In the genomic region with DNA sequence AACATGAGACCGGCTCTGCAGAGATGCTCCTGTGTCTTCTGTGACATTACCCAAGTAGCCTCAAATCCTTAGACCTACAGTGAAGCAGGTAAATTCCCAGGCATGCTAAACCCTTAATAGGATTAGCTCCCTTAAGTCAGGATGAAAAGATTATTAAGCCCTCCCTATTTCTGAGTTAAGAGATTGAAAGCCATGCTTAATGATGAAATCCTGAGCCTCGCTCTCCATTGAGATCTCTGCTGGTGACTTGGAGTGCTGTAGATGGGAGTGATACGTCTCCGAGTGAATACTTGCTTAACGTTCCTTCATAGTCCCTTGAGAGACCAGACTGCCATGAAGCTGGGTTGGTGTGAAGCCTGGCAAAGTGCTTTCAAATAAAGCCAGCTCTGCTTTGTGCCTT, we compare ENCODE assay signal across 27 cellular contexts.
"Had no signal": no experiment of that assay in that cellular context is flagged by ENCODE, and none has a peak within 500 bp of the region (broad histone marks: within the 10 kb centered on the region; RNA-seq: fewer than 3 reads in every experiment).

No MANE protein-coding gene starts in this region.

- ATAC-seq: activated T-cell treated with anti-CD3 and anti-CD28 coated beads, Interleukin-2, amount 50 U/mL, for 4 hours; activated T-helper 17 cell treated with anti-CD3 and anti-CD28 coated beads, Interleukin-2, amount 50 U/mL, for 72 hours; esophagus mucosa; naive thymus-derived CD4-positive, alpha-beta T cell; right lobe of liver; stimulated activated naive CD8-positive, alpha-beta T cell treated with anti-CD3 and anti-CD28 coated beads, Interleukin-15, Interleukin-2, amounts not matched to agents 100 U/mL and 50 U/mL, for 24 hours; T-helper 17 cell had no signal

- DNase-seq: activated CD4-positive, alpha-beta memory T cell treated with anti-CD3 and anti-CD28 coated beads, Interleukin-2, amount 10 ng/mL, durations not matched to agents 7 days and 5 days; activated CD4-positive, alpha-beta T cell treated with anti-CD3 and anti-CD28 coated beads for 1 hour; activated CD4-positive, alpha-beta T cell treated with anti-CD3 and anti-CD28 coated beads, Interleukin-2, amount 10 ng/mL, durations not matched to agents 7 days and 5 days; activated CD8-positive, alpha-beta memory T cell treated with anti-CD3 and anti-CD28 coated beads, Interleukin-2, amount 50 U/mL, for 48 hours; activated gamma-delta T cell treated with Interleukin-2 at 50 U/mL for 16 hours; activated naive CD4-positive, alpha-beta T cell treated with anti-CD3 and anti-CD28 coated beads, Interleukin-2, amount 50 U/mL, for 16 hours; activated T-cell treated with anti-CD3 and anti-CD28 coated beads, Interleukin-2, amount 50 U/mL, for 4 hours; amniotic stem cell; central memory CD4-positive, alpha-beta T cell; endodermal cell; foreskin fibroblast; heart left ventricle; midbrain; naive thymus-derived CD4-positive, alpha-beta T cell; occipital lobe; right lobe of liver; stimulated activated CD4-positive, alpha-beta T cell treated with anti-CD3 and anti-CD28 coated beads, Interleukin-2, amount 100 ng/mL, for 48 hours; stimulated activated naive CD8-positive, alpha-beta T cell treated with anti-CD3 and anti-CD28 coated beads, Interleukin-15, Interleukin-2, amounts not matched to agents 100 U/mL and 50 U/mL, for 24 hours; T-helper 17 cell; T1000; testis; transverse colon had no signal

- H3K4me3 ChIP-seq: heart left ventricle, right lobe of liver, testis, transverse colon had no signal

- H3K4me3 Mint-ChIP-seq: activated CD4-positive, alpha-beta memory T cell treated with anti-CD3 and anti-CD28 coated beads, Interleukin-2, amount 10 ng/mL, durations not matched to agents 7 days and 5 days; activated CD4-positive, alpha-beta T cell treated with anti-CD3 and anti-CD28 coated beads, Interleukin-2, amount 10 ng/mL, durations not matched to agents 7 days and 5 days; activated T-cell treated with anti-CD3 and anti-CD28 coated beads, Interleukin-2, amount 50 U/mL, for 4 hours; activated T-helper 17 cell treated with anti-CD3 and anti-CD28 coated beads, Interleukin-2, amount 50 U/mL, for 72 hours; dendritic cell treated with granulocyte-macrophage colony-stimulating factor and Interleukin-4, amounts not matched to agents 40 ng/mL and 50 ng/mL, for 4 days; endodermal cell; naive thymus-derived CD4-positive, alpha-beta T cell; neural crest cell; T-helper 17 cell had no signal

- H3K9me3 ChIP-seq: heart left ventricle, right lobe of liver, testis, transverse colon had no signal

- H3K4me1 Mint-ChIP-seq: activated T-helper 17 cell treated with anti-CD3 and anti-CD28 coated beads, Interleukin-2, amount 50 U/mL, for 72 hours had no signal

- H3K4me1 ChIP-seq: right lobe of liver, testis, transverse colon had no signal

- H3K27me3 Mint-ChIP-seq: activated CD4-positive, alpha-beta memory T cell treated with anti-CD3 and anti-CD28 coated beads, Interleukin-2, amount 10 ng/mL, durations not matched to agents 7 days and 5 days; activated CD4-positive, alpha-beta T cell treated with anti-CD3 and anti-CD28 coated beads, Interleukin-2, amount 10 ng/mL, durations not matched to agents 7 days and 5 days; activated T-helper 17 cell treated with anti-CD3 and anti-CD28 coated beads, Interleukin-2, amount 50 U/mL, for 72 hours; dendritic cell treated with granulocyte-macrophage colony-stimulating factor and Interleukin-4, amounts not matched to agents 40 ng/mL and 50 ng/mL, for 4 days; naive thymus-derived CD4-positive, alpha-beta T cell; T-helper 17 cell had no signal

- H3K27ac ChIP-seq: heart left ventricle, right lobe of liver, testis, transverse colon had no signal

- H3K27me3 ChIP-seq: heart left ventricle, right lobe of liver, testis, transverse colon had no signal

- FAIRE-seq: astrocyte had no signal

- H3K9me3 Mint-ChIP-seq: activated CD4-positive, alpha-beta memory T cell treated with anti-CD3 and anti-CD28 coated beads, Interleukin-2, amount 10 ng/mL, durations not matched to agents 7 days and 5 days; activated CD4-positive, alpha-beta T cell treated with anti-CD3 and anti-CD28 coated beads, Interleukin-2, amount 10 ng/mL, durations not matched to agents 7 days and 5 days; activated T-cell treated with anti-CD3 and anti-CD28 coated beads, Interleukin-2, amount 50 U/mL, for 4 hours; activated T-helper 17 cell treated with anti-CD3 and anti-CD28 coated beads, Interleukin-2, amount 50 U/mL, for 72 hours; dendritic cell treated with granulocyte-macrophage colony-stimulating factor and Interleukin-4, amounts not matched to agents 40 ng/mL and 50 ng/mL, for 4 days; neural crest cell had no signal

- H3K36me3 ChIP-seq: right lobe of liver, transverse colon had no signal

- H3K27ac Mint-ChIP-seq: activated CD4-positive, alpha-beta memory T cell treated with anti-CD3 and anti-CD28 coated beads, Interleukin-2, amount 10 ng/mL, durations not matched to agents 7 days and 5 days; activated CD4-positive, alpha-beta T cell treated with anti-CD3 and anti-CD28 coated beads, Interleukin-2, amount 10 ng/mL, durations not matched to agents 7 days and 5 days; activated T-helper 17 cell treated with anti-CD3 and anti-CD28 coated beads, Interleukin-2, amount 50 U/mL, for 72 hours; dendritic cell treated with granulocyte-macrophage colony-stimulating factor and Interleukin-4, amounts not matched to agents 40 ng/mL and 50 ng/mL, for 4 days; endodermal cell had no signal
